Comparison of ENCODE assay signal across 8 cellular contexts in the genomic region with DNA sequence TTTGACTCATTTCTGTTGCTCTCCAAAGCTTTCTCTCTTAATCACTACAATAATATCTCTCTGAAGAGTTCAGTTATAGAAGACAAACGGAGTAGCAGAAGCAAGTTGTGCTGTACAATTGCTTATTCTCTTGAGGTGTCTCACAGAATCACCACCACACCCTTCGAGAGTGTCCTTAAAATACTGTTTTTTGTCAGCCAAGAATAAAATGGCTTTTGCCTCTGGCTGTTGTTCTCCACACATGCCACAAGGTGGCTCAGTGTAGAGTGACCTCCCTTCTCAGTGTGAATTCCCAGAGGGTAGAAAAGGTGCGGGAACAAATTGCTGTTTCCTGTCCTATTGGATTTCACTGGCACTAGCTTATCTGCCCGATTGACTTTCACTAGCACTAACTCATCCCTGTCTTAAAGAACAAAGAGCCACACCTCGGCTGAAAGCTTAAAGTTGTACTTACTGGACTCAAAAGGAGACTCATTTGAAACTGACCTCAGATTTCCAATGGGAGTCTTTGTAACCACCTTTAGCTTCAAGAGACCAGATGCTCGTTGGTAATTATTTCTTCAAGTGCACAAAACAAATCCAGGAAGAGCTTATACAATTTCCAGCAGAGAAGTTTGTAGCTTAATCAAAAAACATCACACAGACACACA.
A peak's percentile ranks its signal among the peaks of the same experiment; 100 is the strongest.
DNase-seq lines count a peak whose midpoint lies in the region; ATAC-seq lines count a peak whose summit lies in the region.

No MANE protein-coding gene starts in this region.

- no peaks in the 10 kb centered on the region for H3K27me3 Mint-ChIP-seq in activated naive CD8-positive, alpha-beta T cell treated with anti-CD3 and anti-CD28 coated beads, Interleukin-2, amount 50 U/mL, for 24 hours

- H3K4me3 Mint-ChIP-seq in activated naive CD8-positive, alpha-beta T cell treated with anti-CD3 and anti-CD28 coated beads, Interleukin-2, amount 50 U/mL, for 24 hours: peak overlapping the region; percentile 49

- H3K27ac Mint-ChIP-seq in activated naive CD8-positive, alpha-beta T cell treated with anti-CD3 and anti-CD28 coated beads, Interleukin-2, amount 50 U/mL, for 24 hours: peak overlapping the region; percentile 99

- ATAC-seq in GM19452 (IDR thresholded peaks at IDR 0.05; ENCODE audit: unreplicated experiment): peak; percentile 37
- peak; percentile 9 for ATAC-seq in activated naive CD8-positive, alpha-beta T cell treated with anti-CD3 and anti-CD28 coated beads, Interleukin-2, amount 50 U/mL, for 24 hours

- peak; percentile 24 for DNase-seq in COLO668 (lab: John Stamatoyannopoulos, UW; ENCODE audit: unreplicated experiment)
- DNase-seq in HuH-7.5 (ENCODE audit: low spot score): peak; percentile 25
- peak; percentile 36 for DNase-seq in RPMI8226
- peak; percentile 30 for DNase-seq in activated naive CD8-positive, alpha-beta T cell treated with anti-CD3 and anti-CD28 coated beads, Interleukin-2, amount 50 U/mL, for 24 hours
- peak; percentile 75 for DNase-seq in iPS-NIHi7 (ENCODE audit: extremely low spot score)
- peak; percentile 9 for DNase-seq in stimulated activated CD4-positive, alpha-beta T cell treated with anti-CD3 and anti-CD28 coated beads, Interleukin-2, amount 100 ng/mL, for 4 hours (ENCODE audit: low read depth)
- DNase-seq in cerebellar nuclear complex (lab: John Stamatoyannopoulos, UW): no peak

- H3K36me3 Mint-ChIP-seq in activated naive CD8-positive, alpha-beta T cell treated with anti-CD3 and anti-CD28 coated beads, Interleukin-2, amount 50 U/mL, for 24 hours (ENCODE audit: low read depth): peaks cover 10% of the 10 kb centered on the region

- peaks cover 16% of the 10 kb centered on the region for H3K9me3 Mint-ChIP-seq in activated naive CD8-positive, alpha-beta T cell treated with anti-CD3 and anti-CD28 coated beads, Interleukin-2, amount 50 U/mL, for 24 hours

- peaks cover 75% of the 10 kb centered on the region for H3K4me1 Mint-ChIP-seq in activated naive CD8-positive, alpha-beta T cell treated with anti-CD3 and anti-CD28 coated beads, Interleukin-2, amount 50 U/mL, for 24 hours

Comparison
In these comparisons a context has a peak if more than half of its experiments do, and no peak if none do; other contexts are left out.
1. DNase-seq: peak in COLO668 (single experiment), HuH-7.5 (single experiment), RPMI8226 (single experiment), activated naive CD8-positive, alpha-beta T cell treated with anti-CD3 and anti-CD28 coated beads, Interleukin-2, amount 50 U/mL, for 24 hours (single experiment), iPS-NIHi7 (single experiment) and stimulated activated CD4-positive, alpha-beta T cell treated with anti-CD3 and anti-CD28 coated beads, Interleukin-2, amount 100 ng/mL, for 4 hours (single experiment); none in cerebellar nuclear complex (0 of 2).